Comparison of ENCODE assay signal across 1 cellular context in the genomic region with DNA sequence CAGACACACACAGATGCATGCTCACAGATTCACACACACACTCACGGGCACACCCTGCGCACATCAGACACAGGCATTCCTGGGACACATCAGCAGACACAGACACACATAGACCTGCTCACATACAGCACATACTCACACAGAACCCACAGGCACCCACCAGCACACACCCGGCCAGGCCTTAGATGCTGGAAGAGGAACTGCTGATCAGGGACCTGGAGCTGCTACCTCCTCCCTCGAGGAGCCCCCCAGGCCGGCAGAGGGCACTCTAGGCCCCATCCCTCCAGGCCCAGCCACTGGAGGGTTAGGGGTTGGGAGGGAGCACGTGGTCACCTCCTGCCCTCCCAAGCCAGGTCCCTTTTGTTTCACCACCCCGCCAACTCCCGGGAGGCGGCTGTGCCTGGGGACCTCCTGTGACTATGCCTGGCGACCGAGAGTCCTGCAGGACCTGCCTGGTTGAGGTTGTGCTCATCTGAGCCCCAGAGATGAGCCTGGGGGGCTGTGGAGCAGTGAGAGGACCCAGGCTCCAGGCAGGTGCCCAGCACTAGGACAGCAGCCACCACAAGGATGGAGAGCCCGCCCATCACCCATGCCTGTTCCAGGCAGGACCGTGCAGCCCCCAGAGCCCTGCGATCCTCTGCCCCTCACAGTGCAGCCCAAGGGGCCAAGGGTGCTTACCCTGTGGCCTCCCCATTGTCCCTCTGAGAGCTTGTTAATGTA.
TF ChIP-seq lines count a peak whose summit lies in the region.

No MANE protein-coding gene starts in this region.

TF ChIP-seq in HepG2, 621 proteins besides CTCF, POLR2A, EP300 and RAD21 (continued from another document):
- TF ChIP-seq, protein P1, sequence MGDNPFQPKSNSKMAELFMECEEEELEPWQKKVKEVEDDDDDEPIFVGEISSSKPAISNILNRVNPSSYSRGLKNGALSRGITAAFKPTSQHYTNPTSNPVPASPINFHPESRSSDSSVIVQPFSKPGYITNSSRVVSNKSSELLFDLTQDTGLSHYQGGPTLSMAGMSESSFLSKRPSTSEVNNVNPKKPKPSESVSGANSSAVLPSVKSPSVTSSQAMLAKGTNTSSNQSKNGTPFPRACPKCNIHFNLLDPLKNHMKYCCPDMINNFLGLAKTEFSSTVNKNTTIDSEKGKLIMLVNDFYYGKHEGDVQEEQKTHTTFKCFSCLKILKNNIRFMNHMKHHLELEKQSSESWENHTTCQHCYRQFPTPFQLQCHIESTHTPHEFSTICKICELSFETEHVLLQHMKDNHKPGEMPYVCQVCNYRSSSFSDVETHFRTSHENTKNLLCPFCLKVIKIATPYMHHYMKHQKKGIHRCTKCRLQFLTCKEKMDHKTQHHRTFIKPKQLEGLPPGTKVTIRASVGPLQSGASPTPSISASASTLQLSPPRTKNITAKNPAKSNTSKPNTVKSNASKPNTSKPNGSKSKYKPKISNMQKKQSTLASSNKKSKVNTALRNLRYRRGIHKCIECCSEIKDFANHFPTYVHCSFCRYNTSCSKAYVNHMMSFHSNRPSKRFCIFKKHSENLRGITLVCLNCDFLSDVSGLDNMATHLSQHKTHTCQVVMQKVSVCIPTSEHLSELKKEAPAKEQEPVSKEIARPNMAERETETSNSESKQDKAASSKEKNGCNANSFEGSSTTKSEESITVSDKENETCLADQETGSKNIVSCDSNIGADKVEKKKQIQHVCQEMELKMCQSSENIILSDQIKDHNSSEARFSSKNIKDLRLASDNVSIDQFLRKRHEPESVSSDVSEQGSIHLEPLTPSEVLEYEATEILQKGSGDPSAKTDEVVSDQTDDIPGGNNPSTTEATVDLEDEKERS (CRISPR knock-in tag; IDR thresholded peaks at IDR 0.05) = peak; percentile 82
- no peak; the same call in none of the 2 replicates for TF ChIP-seq ZNF605 (CRISPR knock-in tag; IDR thresholded peaks at IDR 0.05)
- peak; percentile 94 for TF ChIP-seq ZSCAN9 (CRISPR knock-in tag; IDR thresholded peaks at IDR 0.05; ENCODE audit: borderline replicate concordance)
- TF ChIP-seq RBFOX2 (IDR thresholded peaks at IDR 0.05; ENCODE audit: low read depth, low read length) = peak; percentile 74
- TF ChIP-seq LCORL (IDR thresholded peaks at IDR 0.05) = no peak
- TF ChIP-seq LCORL (CRISPR knock-in tag; IDR thresholded peaks at IDR 0.05) = peak; percentile 78; the same call in 1 of the 2 replicates
- TF ChIP-seq ZNF430 (CRISPR knock-in tag; IDR thresholded peaks at IDR 0.05) = no peak; the same call in 1 of the 2 replicates
- peak; percentile 84 for TF ChIP-seq ZNF772 (CRISPR knock-in tag; IDR thresholded peaks at IDR 0.05)
- TF ChIP-seq, protein P2, sequence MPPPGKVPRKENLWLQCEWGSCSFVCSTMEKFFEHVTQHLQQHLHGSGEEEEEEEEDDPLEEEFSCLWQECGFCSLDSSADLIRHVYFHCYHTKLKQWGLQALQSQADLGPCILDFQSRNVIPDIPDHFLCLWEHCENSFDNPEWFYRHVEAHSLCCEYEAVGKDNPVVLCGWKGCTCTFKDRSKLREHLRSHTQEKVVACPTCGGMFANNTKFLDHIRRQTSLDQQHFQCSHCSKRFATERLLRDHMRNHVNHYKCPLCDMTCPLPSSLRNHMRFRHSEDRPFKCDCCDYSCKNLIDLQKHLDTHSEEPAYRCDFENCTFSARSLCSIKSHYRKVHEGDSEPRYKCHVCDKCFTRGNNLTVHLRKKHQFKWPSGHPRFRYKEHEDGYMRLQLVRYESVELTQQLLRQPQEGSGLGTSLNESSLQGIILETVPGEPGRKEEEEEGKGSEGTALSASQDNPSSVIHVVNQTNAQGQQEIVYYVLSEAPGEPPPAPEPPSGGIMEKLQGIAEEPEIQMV (CRISPR knock-in tag; IDR thresholded peaks at IDR 0.05; ENCODE audit: low read depth) = peak; percentile 89; the same call in 1 of the 2 replicates
- peak; percentile 42 for TF ChIP-seq TAF1 (CRISPR knock-in tag; IDR thresholded peaks at IDR 0.05)
- TF ChIP-seq GABPA (IDR thresholded peaks at IDR 0.05; ENCODE audit: low read depth, low read length) = no peak
- TF ChIP-seq GABPA (CRISPR knock-in tag; IDR thresholded peaks at IDR 0.05; ENCODE audit: low read depth) = no peak
- TF ChIP-seq, protein P3, sequence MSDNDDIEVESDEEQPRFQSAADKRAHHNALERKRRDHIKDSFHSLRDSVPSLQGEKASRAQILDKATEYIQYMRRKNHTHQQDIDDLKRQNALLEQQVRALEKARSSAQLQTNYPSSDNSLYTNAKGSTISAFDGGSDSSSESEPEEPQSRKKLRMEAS (IDR thresholded peaks at IDR 0.05) = peak; percentile 99
- TF ChIP-seq ZBTB38 (CRISPR knock-in tag; IDR thresholded peaks at IDR 0.05) = peak; percentile 82; the same call in 1 of the 2 replicates
- no peak for TF ChIP-seq MEIS2 (CRISPR knock-in tag; IDR thresholded peaks at IDR 0.05)
- TF ChIP-seq RAD51 (IDR thresholded peaks at IDR 0.05; ENCODE audit: borderline replicate concordance) = peak; percentile 27; the same call in 1 of the 2 replicates
- no peak for TF ChIP-seq ZNF260 (CRISPR knock-in tag; IDR thresholded peaks at IDR 0.05; ENCODE audit: borderline replicate concordance, low read depth)
- peak; percentile 85 for TF ChIP-seq ZNF331 (CRISPR knock-in tag; IDR thresholded peaks at IDR 0.05)
- TF ChIP-seq, protein P4, sequence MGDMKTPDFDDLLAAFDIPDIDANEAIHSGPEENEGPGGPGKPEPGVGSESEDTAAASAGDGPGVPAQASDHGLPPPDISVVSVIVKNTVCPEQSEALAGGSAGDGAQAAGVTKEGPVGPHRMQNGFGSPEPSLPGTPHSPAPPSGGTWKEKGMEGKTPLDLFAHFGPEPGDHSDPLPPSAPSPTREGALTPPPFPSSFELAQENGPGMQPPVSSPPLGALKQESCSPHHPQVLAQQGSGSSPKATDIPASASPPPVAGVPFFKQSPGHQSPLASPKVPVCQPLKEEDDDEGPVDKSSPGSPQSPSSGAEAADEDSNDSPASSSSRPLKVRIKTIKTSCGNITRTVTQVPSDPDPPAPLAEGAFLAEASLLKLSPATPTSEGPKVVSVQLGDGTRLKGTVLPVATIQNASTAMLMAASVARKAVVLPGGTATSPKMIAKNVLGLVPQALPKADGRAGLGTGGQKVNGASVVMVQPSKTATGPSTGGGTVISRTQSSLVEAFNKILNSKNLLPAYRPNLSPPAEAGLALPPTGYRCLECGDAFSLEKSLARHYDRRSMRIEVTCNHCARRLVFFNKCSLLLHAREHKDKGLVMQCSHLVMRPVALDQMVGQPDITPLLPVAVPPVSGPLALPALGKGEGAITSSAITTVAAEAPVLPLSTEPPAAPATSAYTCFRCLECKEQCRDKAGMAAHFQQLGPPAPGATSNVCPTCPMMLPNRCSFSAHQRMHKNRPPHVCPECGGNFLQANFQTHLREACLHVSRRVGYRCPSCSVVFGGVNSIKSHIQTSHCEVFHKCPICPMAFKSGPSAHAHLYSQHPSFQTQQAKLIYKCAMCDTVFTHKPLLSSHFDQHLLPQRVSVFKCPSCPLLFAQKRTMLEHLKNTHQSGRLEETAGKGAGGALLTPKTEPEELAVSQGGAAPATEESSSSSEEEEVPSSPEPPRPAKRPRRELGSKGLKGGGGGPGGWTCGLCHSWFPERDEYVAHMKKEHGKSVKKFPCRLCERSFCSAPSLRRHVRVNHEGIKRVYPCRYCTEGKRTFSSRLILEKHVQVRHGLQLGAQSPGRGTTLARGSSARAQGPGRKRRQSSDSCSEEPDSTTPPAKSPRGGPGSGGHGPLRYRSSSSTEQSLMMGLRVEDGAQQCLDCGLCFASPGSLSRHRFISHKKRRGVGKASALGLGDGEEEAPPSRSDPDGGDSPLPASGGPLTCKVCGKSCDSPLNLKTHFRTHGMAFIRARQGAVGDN (CRISPR knock-in tag; IDR thresholded peaks at IDR 0.05) = peak; percentile 99
- TF ChIP-seq TCF7 (IDR thresholded peaks at IDR 0.05; ENCODE audit: low read depth) = no peak
- no peak for TF ChIP-seq NCOA2 (CRISPR knock-in tag; IDR thresholded peaks at IDR 0.05)
- no peak for TF ChIP-seq ZNF678 (CRISPR knock-in tag; IDR thresholded peaks at IDR 0.05)
- TF ChIP-seq ZNF83 (CRISPR knock-in tag; IDR thresholded peaks at IDR 0.05; ENCODE audit: borderline replicate concordance) = no peak
- TF ChIP-seq STAT5B (CRISPR knock-in tag; IDR thresholded peaks at IDR 0.05) = peak; percentile 73; the same call in 1 of the 2 replicates
- TF ChIP-seq, protein P5, sequence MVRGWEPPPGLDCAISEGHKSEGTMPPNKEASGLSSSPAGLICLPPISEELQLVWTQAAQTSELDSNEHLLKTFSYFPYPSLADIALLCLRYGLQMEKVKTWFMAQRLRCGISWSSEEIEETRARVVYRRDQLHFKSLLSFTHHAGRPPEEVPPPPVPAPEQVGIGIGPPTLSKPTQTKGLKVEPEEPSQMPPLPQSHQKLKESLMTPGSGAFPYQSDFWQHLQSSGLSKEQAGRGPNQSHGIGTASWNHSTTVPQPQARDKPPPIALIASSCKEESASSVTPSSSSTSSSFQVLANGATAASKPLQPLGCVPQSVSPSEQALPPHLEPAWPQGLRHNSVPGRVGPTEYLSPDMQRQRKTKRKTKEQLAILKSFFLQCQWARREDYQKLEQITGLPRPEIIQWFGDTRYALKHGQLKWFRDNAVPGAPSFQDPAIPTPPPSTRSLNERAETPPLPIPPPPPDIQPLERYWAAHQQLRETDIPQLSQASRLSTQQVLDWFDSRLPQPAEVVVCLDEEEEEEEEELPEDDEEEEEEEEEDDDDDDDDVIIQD (CRISPR knock-in tag; IDR thresholded peaks at IDR 0.05; ENCODE audit: low read depth) = peak; percentile 35; the same call in 1 of the 2 replicates
- TF ChIP-seq, protein P6, sequence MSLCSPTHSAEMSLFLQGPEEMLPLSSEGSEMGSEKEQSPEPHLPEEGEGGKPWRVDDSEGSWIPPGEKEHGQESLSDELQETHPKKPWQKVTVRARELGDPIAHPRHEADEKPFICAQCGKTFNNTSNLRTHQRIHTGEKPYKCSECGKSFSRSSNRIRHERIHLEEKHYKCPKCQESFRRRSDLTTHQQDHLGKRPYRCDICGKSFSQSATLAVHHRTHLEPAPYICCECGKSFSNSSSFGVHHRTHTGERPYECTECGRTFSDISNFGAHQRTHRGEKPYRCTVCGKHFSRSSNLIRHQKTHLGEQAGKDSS (CRISPR knock-in tag; IDR thresholded peaks at IDR 0.05; ENCODE audit: borderline replicate concordance, low read depth) = peak; percentile 86; the same call in 1 of the 2 replicates
- TF ChIP-seq, protein P7, sequence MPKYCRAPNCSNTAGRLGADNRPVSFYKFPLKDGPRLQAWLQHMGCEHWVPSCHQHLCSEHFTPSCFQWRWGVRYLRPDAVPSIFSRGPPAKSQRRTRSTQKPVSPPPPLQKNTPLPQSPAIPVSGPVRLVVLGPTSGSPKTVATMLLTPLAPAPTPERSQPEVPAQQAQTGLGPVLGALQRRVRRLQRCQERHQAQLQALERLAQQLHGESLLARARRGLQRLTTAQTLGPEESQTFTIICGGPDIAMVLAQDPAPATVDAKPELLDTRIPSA (CRISPR knock-in tag; IDR thresholded peaks at IDR 0.05; ENCODE audit: borderline replicate concordance) = peak; percentile 87; the same call in 1 of the 2 replicates
- no peak for TF ChIP-seq CCAR2 (optimal IDR thresholded peaks at IDR 0.05; ENCODE audit: low read depth, low read length)
- TF ChIP-seq, protein P8, sequence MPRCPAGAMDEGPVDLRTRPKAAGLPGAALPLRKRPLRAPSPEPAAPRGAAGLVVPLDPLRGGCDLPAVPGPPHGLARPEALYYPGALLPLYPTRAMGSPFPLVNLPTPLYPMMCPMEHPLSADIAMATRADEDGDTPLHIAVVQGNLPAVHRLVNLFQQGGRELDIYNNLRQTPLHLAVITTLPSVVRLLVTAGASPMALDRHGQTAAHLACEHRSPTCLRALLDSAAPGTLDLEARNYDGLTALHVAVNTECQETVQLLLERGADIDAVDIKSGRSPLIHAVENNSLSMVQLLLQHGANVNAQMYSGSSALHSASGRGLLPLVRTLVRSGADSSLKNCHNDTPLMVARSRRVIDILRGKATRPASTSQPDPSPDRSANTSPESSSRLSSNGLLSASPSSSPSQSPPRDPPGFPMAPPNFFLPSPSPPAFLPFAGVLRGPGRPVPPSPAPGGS (CRISPR knock-in tag; IDR thresholded peaks at IDR 0.05) = peak; percentile 86
- 0 out of 2 replicates have a peak, but pooled peaks have one; percentile 49 for TF ChIP-seq ZNF124 (CRISPR knock-in tag; IDR thresholded peaks at IDR 0.05)
- TF ChIP-seq, protein P9, sequence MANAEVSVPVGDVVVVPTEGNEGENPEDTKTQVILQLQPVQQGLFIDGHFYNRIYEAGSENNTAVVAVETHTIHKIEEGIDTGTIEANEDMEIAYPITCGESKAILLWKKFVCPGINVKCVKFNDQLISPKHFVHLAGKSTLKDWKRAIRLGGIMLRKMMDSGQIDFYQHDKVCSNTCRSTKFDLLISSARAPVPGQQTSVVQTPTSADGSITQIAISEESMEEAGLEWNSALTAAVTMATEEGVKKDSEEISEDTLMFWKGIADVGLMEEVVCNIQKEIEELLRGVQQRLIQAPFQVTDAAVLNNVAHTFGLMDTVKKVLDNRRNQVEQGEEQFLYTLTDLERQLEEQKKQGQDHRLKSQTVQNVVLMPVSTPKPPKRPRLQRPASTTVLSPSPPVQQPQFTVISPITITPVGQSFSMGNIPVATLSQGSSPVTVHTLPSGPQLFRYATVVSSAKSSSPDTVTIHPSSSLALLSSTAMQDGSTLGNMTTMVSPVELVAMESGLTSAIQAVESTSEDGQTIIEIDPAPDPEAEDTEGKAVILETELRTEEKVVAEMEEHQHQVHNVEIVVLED (CRISPR knock-in tag; IDR thresholded peaks at IDR 0.05; ENCODE audit: borderline replicate concordance) = peak; percentile 65; the same call in 1 of the 2 replicates
- peak; percentile 67; the same call in 1 of the 2 replicates for TF ChIP-seq GFI1 (CRISPR knock-in tag; IDR thresholded peaks at IDR 0.05; ENCODE audit: borderline replicate concordance)
